In genomic region chr6:12815884-12816600, GRCh38 we compare ENCODE assay signal across 20 cellular contexts.
"Had no signal": no experiment of that assay in that cellular context is flagged by ENCODE, and none has a peak within 500 bp of the region (broad histone marks: within the 10 kb centered on the region; RNA-seq: fewer than 3 reads in every experiment).

No MANE protein-coding gene starts in this region.

- H3K36me3 ChIP-seq: colonic mucosa, gastrocnemius medialis, prostate gland, right atrium auricular region, suprapubic skin, transverse colon, vagina had no signal

- H3K4me1 ChIP-seq: colonic mucosa, gastrocnemius medialis, prostate gland, right atrium auricular region, suprapubic skin, transverse colon, vagina had no signal

- ATAC-seq: activated CD8-positive, alpha-beta memory T cell treated with anti-CD3 and anti-CD28 coated beads, Interleukin-2, amount 10 ng/mL, durations not matched to agents 7 days and 5 days; activated T-helper 17 cell treated with anti-CD3 and anti-CD28 coated beads, Interleukin-2, amount 50 U/mL, for 72 hours; gastrocnemius medialis; left ventricle myocardium superior; naive thymus-derived CD8-positive, alpha-beta T cell had no signal

- H3K9me3 ChIP-seq: colonic mucosa, gastrocnemius medialis, prostate gland, right atrium auricular region, suprapubic skin, transverse colon, vagina had no signal

- H3K27ac ChIP-seq: colonic mucosa, gastrocnemius medialis, prostate gland, right atrium auricular region, suprapubic skin, transverse colon, vagina had no signal

- H3K27me3 ChIP-seq: colonic mucosa, gastrocnemius medialis, right atrium auricular region, transverse colon, vagina had no signal

- H3K4me3 ChIP-seq: colonic mucosa, gastrocnemius medialis, prostate gland, right atrium auricular region, suprapubic skin, transverse colon, vagina had no signal

- DNase-seq: activated B cell treated with CpG ODN at 0.5 μM for 24 hours; activated CD4-positive, alpha-beta memory T cell treated with anti-CD3 and anti-CD28 coated beads, Interleukin-2, amount 10 ng/mL, durations not matched to agents 7 days and 5 days; activated CD4-positive, alpha-beta T cell treated with anti-CD3 and anti-CD28 coated beads for 4 hours; activated CD8-positive, alpha-beta memory T cell treated with anti-CD3 and anti-CD28 coated beads, Interleukin-2, amount 10 ng/mL, durations not matched to agents 7 days and 5 days; activated naive CD4-positive, alpha-beta T cell; activated naive CD8-positive, alpha-beta T cell treated with anti-CD3 and anti-CD28 coated beads for 36 hours; amniotic stem cell; colonic mucosa; erythroblast; gastrocnemius medialis; head of caudate nucleus; left ventricle myocardium superior; mesenchymal stem cell; naive thymus-derived CD8-positive, alpha-beta T cell; transverse colon had no signal
